8 cellular contexts compared by ENCODE assay signal in genomic region chr1:50959913-50960844, GRCh38.
A peak's percentile ranks its signal among the peaks of the same experiment; 100 is the strongest.
DNase-seq lines count a peak whose midpoint lies in the region; ATAC-seq, FAIRE-seq and TF ChIP-seq lines count a peak whose summit lies in the region.

TSS of gene FAF1 (minus strand) at chr1:50960267. CDS start at chr1:50959811, 456 bp downstream.

- peak; percentile 88 for FAIRE-seq in islet of Langerhans (lab: Jason Lieb, UNC)

- no peaks in the 10 kb centered on the region for H3K9me3 Mint-ChIP-seq in central memory CD8-positive, alpha-beta T cell

- peak; percentile 91 for ATAC-seq in GM18907 (IDR thresholded peaks at IDR 0.05; ENCODE audit: unreplicated experiment)
- ATAC-seq in HG03159 (IDR thresholded peaks at IDR 0.05; ENCODE audit: unreplicated experiment) = peak; percentile 89
- peak; percentile 86 for ATAC-seq in central memory CD8-positive, alpha-beta T cell (replicated peaks; ENCODE audit: extremely low read depth, poor library complexity, severe bottlenecking)

- peak within 1 kb of the TSS; percentile 95 for H3K4me3 ChIP-seq in AG09309 (ENCODE audit: control insufficient read depth, low read depth, low read length)

- peak within 1 kb of the TSS; percentile 70 for H3K4me3 Mint-ChIP-seq in central memory CD8-positive, alpha-beta T cell

- peak within 1 kb of the TSS; percentile 23 for H3K27ac Mint-ChIP-seq in central memory CD8-positive, alpha-beta T cell (ENCODE audit: low read depth)

- peak; percentile 74 for DNase-seq in AG09309 (ENCODE audit: low read depth)
- peak; percentile 99 for DNase-seq in NCI-H226
- peak; percentile 94 for DNase-seq in activated CD4-positive, CD25-positive, alpha-beta regulatory T cell treated with anti-CD3 and anti-CD28 coated beads, Interleukin-2, amount 50 U/mL, for 16 hours (ENCODE audit: low read depth, low spot score)
- peak; percentile 97 to 98 for DNase-seq in central memory CD8-positive, alpha-beta T cell (ENCODE audit: low spot score in 2 of 2)
- DNase-seq in stimulated activated CD4-positive, alpha-beta T cell treated with anti-CD3 and anti-CD28 coated beads, Interleukin-12 subunit alpha, Interleukin-12 subunit beta, amount 100 ng/mL, for 4 hours = peak; percentile 93

- no peaks in the 10 kb centered on the region for H3K27me3 Mint-ChIP-seq in central memory CD8-positive, alpha-beta T cell

- H3K4me1 Mint-ChIP-seq in central memory CD8-positive, alpha-beta T cell = peaks cover 16% of the 10 kb centered on the region

- H3K36me3 Mint-ChIP-seq in central memory CD8-positive, alpha-beta T cell (ENCODE audit: insufficient read depth) = peaks cover 12% of the 10 kb centered on the region

- no peak for TF ChIP-seq CTCF in AG09309 (IDR thresholded peaks at IDR 0.05; ENCODE audit: control insufficient read depth, insufficient read depth, low read depth, low read length, missing control alignments)

Comparison
In these comparisons a context has a peak if more than half of its experiments do, and no peak if none do; other contexts are left out.
1. Peak in every context shown above with its lines: DNase-seq, ATAC-seq and H3K4me3 ChIP-seq.